Comparison of ENCODE assay signal across 8 cellular contexts in the genomic region with DNA sequence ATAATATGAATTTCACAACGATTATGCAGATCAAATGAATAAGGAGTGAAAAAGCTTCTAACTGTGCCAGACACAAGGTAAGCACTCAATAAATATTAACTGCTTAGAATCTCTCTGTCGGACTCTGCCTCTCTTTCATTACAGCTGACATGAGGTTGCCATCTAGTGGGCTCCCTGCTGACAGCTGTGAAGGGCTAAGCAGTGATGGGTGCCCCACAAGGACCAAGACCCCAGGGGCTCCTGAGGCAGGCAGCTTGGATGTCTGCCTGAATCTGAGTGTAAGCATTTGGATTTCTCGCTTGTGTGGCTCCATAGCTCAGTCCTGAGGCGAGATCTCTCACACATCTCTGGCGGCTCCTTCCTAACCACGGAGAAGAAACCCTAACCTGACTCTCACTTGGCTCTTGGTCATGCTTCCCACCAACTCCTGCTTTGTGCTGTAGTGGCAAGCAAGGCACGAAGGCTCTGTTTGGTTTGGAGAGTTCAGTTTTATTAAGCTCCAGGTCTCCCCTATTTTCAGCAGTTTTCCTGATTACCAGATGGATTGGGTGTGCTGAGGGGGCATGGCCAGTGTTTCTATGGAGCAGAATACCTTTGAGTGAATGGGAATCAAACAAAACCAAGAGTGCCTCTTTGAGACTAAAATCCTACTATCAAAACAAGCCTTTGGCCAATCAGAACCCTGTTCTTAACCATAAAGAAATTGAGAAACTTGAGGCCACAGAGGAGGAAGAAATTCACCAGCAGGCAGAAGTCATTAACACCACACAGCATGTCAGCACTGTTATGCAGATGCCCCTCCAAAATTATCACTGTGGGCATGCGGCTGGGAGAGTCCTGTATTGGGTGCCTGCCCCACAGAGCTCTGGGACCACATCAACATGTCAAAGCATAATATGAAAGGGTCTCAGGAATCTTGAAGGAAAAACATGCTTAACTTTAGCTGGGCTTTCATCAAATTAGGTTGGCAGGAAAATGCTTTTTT.
A peak's percentile ranks its signal among the peaks of the same experiment; 100 is the strongest.
DNase-seq lines count a peak whose midpoint lies in the region; TF ChIP-seq lines count a peak whose summit lies in the region.

No MANE protein-coding gene starts in this region.

- no TSS peak for BruUV-seq in mammary epithelial cell (replicated peaks; lab: Mats Ljungman, UMichigan)

- intact Hi-C loops in mammary epithelial cell (cut with micrococcal nuclease), result loop anchor here (1.0 to 10.0 kb wide), 2 partner anchors 153 to 183 kb away; no protein-coding TSS in a partner anchor

- H3K4me1 ChIP-seq in HUES64 (ENCODE audit: insufficient read depth, low read length), result peaks cover 40% of the 10 kb centered on the region
- H3K4me1 ChIP-seq in mammary epithelial cell (ENCODE audit: insufficient read depth, low read length), result no peaks in the 10 kb centered on the region

- H3K4me3 ChIP-seq in HUES64 (ENCODE audit: low read length) (no peak overlapping the region), mammary epithelial cell (replicated peaks in 1 of 3; ENCODE audit: insufficient read depth in 1 of 3, low read depth in 2 of 3, low read length in 3 of 3) (no peak overlapping the region), neural cell (ENCODE audit: low read length) (no peak overlapping the region)

- H3K27ac ChIP-seq in HUES64 (ENCODE audit: low read depth, low read length) (peak overlapping the region; percentile 89), mammary epithelial cell (ENCODE audit: insufficient read depth, low read depth, low read length) (no peak overlapping the region), neural cell (ENCODE audit: low read length) (no peak overlapping the region)

- H3K9me3 ChIP-seq in HUES64 (ENCODE audit: insufficient read depth, low read depth, low read length) (no peaks in the 10 kb centered on the region), mammary epithelial cell (replicated peaks; ENCODE audit: insufficient read depth, low read length) (no peaks in the 10 kb centered on the region), neural cell (ENCODE audit: low read length) (no peaks in the 10 kb centered on the region)

- no peak overlapping the region for H3K9ac ChIP-seq in HUES64 (ENCODE audit: low read depth, low read length)
- H3K9ac ChIP-seq in mammary epithelial cell (ENCODE audit: insufficient read depth, low read length), result no peak overlapping the region
- no peak overlapping the region for H3K9ac ChIP-seq in neural cell (ENCODE audit: low read length)

- TF ChIP-seq RAD21 in neural cell (conservative IDR thresholded peaks at IDR 0.05), result peak; percentile 42

- no peaks in the 10 kb centered on the region for H3K9me2 ChIP-seq in neural cell (ENCODE audit: insufficient read depth, low read length)

- no peaks in the 10 kb centered on the region for H3K36me3 ChIP-seq in HUES64 (ENCODE audit: insufficient read depth, low read length)
- no peaks in the 10 kb centered on the region for H3K36me3 ChIP-seq in mammary epithelial cell (ENCODE audit: insufficient read depth, low read length)
- H3K36me3 ChIP-seq in neural cell (ENCODE audit: insufficient read depth, low read length), result no peaks in the 10 kb centered on the region

- CTCF ChIA-PET in mammary epithelial cell (lab: Charles Lee; ENCODE audit: low non-redundant PET), result no interaction called here

- H3K27me3 ChIP-seq in HUES64 (ENCODE audit: insufficient read depth, low read length) (no peaks in the 10 kb centered on the region), mammary epithelial cell (ENCODE audit: insufficient read depth, low read length) (no peaks in the 10 kb centered on the region), neural cell (ENCODE audit: insufficient read depth, low read depth, low read length) (no peaks in the 10 kb centered on the region)

- H3K79me2 ChIP-seq in mammary epithelial cell (ENCODE audit: insufficient read depth, low read length) (no peaks in the 10 kb centered on the region), neural cell (replicated peaks; ENCODE audit: insufficient read depth, low read length) (no peaks in the 10 kb centered on the region)

- no peak overlapping the region for H3K4me2 ChIP-seq in mammary epithelial cell (ENCODE audit: insufficient read depth, low read depth, low read length)
- no peak overlapping the region for H3K4me2 ChIP-seq in neural cell (ENCODE audit: low read length)

- no peak for TF ChIP-seq EP300 in neural cell (conservative IDR thresholded peaks at IDR 0.05; ENCODE audit: poor library complexity, severe bottlenecking)

- peak; percentile 40 for DNase-seq in ELR (ENCODE audit: low read depth)
- DNase-seq in mammary epithelial cell, result no peak
- no peak for DNase-seq in KG1 (lab: John Stamatoyannopoulos, UW)
- no peak for DNase-seq in activated CD4-positive, alpha-beta T cell treated with anti-CD3 and anti-CD28 coated beads, Interleukin-2, amount 50 U/mL, for 4 hours
- DNase-seq in NCI-H146 (lab: John Stamatoyannopoulos, UW), result no peak
- DNase-seq in NCI-H2029 (lab: John Stamatoyannopoulos, UW), result no peak

- whole genome bisulfite sequencing in HUES64, result 40% methylated on average over 8 of the region's 8 CpGs
- 45% methylated on average over 8 of the region's 8 CpGs for WGBS in mammary epithelial cell (ENCODE audit: low coverage, missing lambda C conversion rate)

- no peak overlapping the region for H2AFZ ChIP-seq in mammary epithelial cell (ENCODE audit: low read depth, low read length)
- no peak overlapping the region for H2AFZ ChIP-seq in neural cell (ENCODE audit: low read depth, low read length)

- dilution Hi-C loops in mammary epithelial cell (cut with HindIII; ENCODE audit: low sequenced_read_pairs), result no loop called here

- peak; percentile 12 to 52 for TF ChIP-seq CTCF in mammary epithelial cell (conservative IDR thresholded peaks at IDR 0.05 in 1 of 2, IDR thresholded peaks at IDR 0.05 in 1 of 2; ENCODE audit: extremely low read depth in 1 of 2, insufficient read depth in 1 of 2, low read depth in 1 of 2, low read length in 2 of 2)
- peak; percentile 39 for TF ChIP-seq CTCF in neural cell (IDR thresholded peaks at IDR 0.05; ENCODE audit: poor library complexity, severe bottlenecking)

- in situ Hi-C loops in mammary epithelial cell (cut with MboI; ENCODE audit: low sequenced_read_pairs in 2 of 2), result no loop called here

- H4K20me1 ChIP-seq in mammary epithelial cell (ENCODE audit: insufficient read depth, low read length) (no peaks in the 10 kb centered on the region), neural cell (ENCODE audit: insufficient read depth) (no peaks in the 10 kb centered on the region)

- H3F3A ChIP-seq in neural cell (ENCODE audit: insufficient read depth, low read length, poor library complexity, severe bottlenecking), result no peaks in the 10 kb centered on the region

TF ChIP-seq in neural cell, 6 proteins besides CTCF, POLR2A, EP300 and RAD21:
- no peak for TF ChIP-seq MXI1 (conservative IDR thresholded peaks at IDR 0.05; ENCODE audit: poor library complexity, severe bottlenecking)
- TF ChIP-seq SMC3 (conservative IDR thresholded peaks at IDR 0.05; ENCODE audit: poor library complexity), result peak; percentile 24
